In genomic region chr7:91239171-91239604, GRCh38 we compare ENCODE assay signal across 10 cellular contexts. TPM values are rescaled to one million over a fixed set of nuclear protein-coding genes. Genes with fewer than 3 reads are reported as not detected.
A peak's percentile ranks its signal among the peaks of the same experiment; 100 is the strongest.
DNase-seq lines count a peak whose midpoint lies in the region; ATAC-seq and FAIRE-seq lines count a peak whose summit lies in the region.
"Had no signal": no experiment of that assay in that cellular context is flagged by ENCODE, and none has a peak within 500 bp of the region (broad histone marks: within the 10 kb centered on the region; RNA-seq: fewer than 3 reads in every experiment).

No MANE protein-coding gene starts in this region.

- intact Hi-C loops in left ventricle myocardium superior (cut with micrococcal nuclease) = no loop called here
- intact Hi-C loops in cardiac septum (cut with DNase I) = no loop called here

- peak; percentile 44 for ATAC-seq in left ventricle myocardium superior

- DNase-seq in left ventricle myocardium superior (no peak), cardiac septum (ENCODE audit: low spot score) (no peak), UCSD-AML1 (lab: John Stamatoyannopoulos, UW; ENCODE audit: unreplicated experiment) (peak; percentile 6), glomerular endothelial cell (ENCODE audit: extremely low read depth, low read depth, low spot score) (peak; percentile 33), urothelium cell line (ENCODE audit: low spot score) (peak; percentile 80), DMS153 (lab: John Stamatoyannopoulos, UW) (no peak), cerebellum (ENCODE audit: low spot score) (no peak), nucleus accumbens (lab: John Stamatoyannopoulos, UW) (no peak)
- DNase-seq: activated effector memory CD4-positive, alpha-beta T cell treated with Interleukin-2 at 50 U/mL for 16 hours; NCI-H1436 had no signal

- peak; percentile 56 for FAIRE-seq in urothelium cell line (lab: Jason Lieb, UNC)

RNA-seq across cellular contexts. Expression of gene FZD1, which starts 25.0 kb away (rescaled TPM):
- 12.1 TPM for total RNA-seq in left ventricle myocardium superior
- total RNA-seq in cardiac septum = 23.1 TPM
- 4.0 and 8.4 TPM in 2 replicates for total RNA-seq in glomerular endothelial cell
- 14.8 TPM for total RNA-seq in cerebellum

Comparison
In these comparisons a context has a peak if more than half of its experiments do, and no peak if none do; other contexts are left out.
1. DNase-seq: peak in UCSD-AML1 (single experiment), glomerular endothelial cell (single experiment) and urothelium cell line (single experiment); none in left ventricle myocardium superior (single experiment), cardiac septum (single experiment), DMS153 (single experiment), cerebellum (single experiment) and nucleus accumbens (0 of 56).